Comparison of ENCODE assay signal across 8 cellular contexts in genomic region chr20:35883778-35884540, GRCh38.
DNase-seq lines count a peak whose midpoint lies in the region; ATAC-seq and TF ChIP-seq lines count a peak whose summit lies in the region.

No MANE protein-coding gene starts in this region.

- H3K4me1 ChIP-seq in IMR-90 (ENCODE audit: control insufficient read depth, insufficient read depth, low read length) (peaks cover 15% of the 10 kb centered on the region), SJSA1 (replicated peaks) (peaks cover 33% of the 10 kb centered on the region), gastroesophageal sphincter (peaks cover 0 to 27% (median 3%) of the 10 kb centered on the region in 3 donors), ovary (ENCODE audit: insufficient read depth) (peaks cover 2% of the 10 kb centered on the region)

- no peaks in the 10 kb centered on the region for H4K20me1 ChIP-seq in IMR-90 (ENCODE audit: insufficient read depth, low read length)

- H3K9ac ChIP-seq in IMR-90 (ENCODE audit: low read depth, low read length): peak overlapping the region; percentile 43

- H4K91ac ChIP-seq in IMR-90 (ENCODE audit: insufficient read depth, low read depth, low read length): peak overlapping the region; percentile 88

- H3K18ac ChIP-seq in IMR-90 (ENCODE audit: low read depth, low read length): peak overlapping the region; percentile 68

- intact Hi-C loops in IMR-90 (cut with micrococcal nuclease): loop anchor here (1.0 to 10.0 kb wide), 3 partner anchors 112 to 179 kb away; partner anchors contain the start of genes PHF20 and RBM39
- intact Hi-C loops in activated naive CD4-positive, alpha-beta T cell treated with anti-CD3 and anti-CD28 coated beads for 36 hours (cut with micrococcal nuclease): loop anchor here (1.0 kb wide), 5 partner anchors 145 to 421 kb away; partner anchors contain the start of genes NFS1 and ROMO1
- intact Hi-C loops in ovary (cut with DNase I): loop anchor here in 2 of 4 donors (10.0 kb wide), 3 partner anchors 149 to 419 kb away; no protein-coding TSS in a partner anchor

- peak overlapping the region; percentile 84 for H3K56ac ChIP-seq in IMR-90 (ENCODE audit: extremely low read depth, insufficient read depth, low read length)

- H3K23ac ChIP-seq in IMR-90 (ENCODE audit: low read depth, low read length): peak overlapping the region; percentile 93

- TF ChIP-seq RAD21 in IMR-90 (IDR thresholded peaks at IDR 0.05; ENCODE audit: low read length): peak; percentile 91

- peak overlapping the region; percentile 88 for H3K14ac ChIP-seq in IMR-90 (replicated peaks; ENCODE audit: low read depth, low read length)

- no peaks in the 10 kb centered on the region for H3K27me3 Mint-ChIP-seq in activated naive CD4-positive, alpha-beta T cell treated with anti-CD3 and anti-CD28 coated beads for 36 hours (ENCODE audit: low read depth)

- in situ Hi-C loops in IMR-90 (cut with MboI; ENCODE audit: low sequenced_read_pairs): loop anchor here (10.0 kb wide), 1 partner anchor 139 kb away; the partner anchor contains the start of gene RBM39

- BruUV-seq in IMR-90 (replicated peaks; lab: Mats Ljungman, UMichigan): no TSS peak

- H2BK120ac ChIP-seq in IMR-90 (ENCODE audit: low read depth, low read length): peak overlapping the region; percentile 95

- H3K27me3 ChIP-seq in IMR-90 (ENCODE audit: control insufficient read depth, insufficient read depth, low read length) (no peaks in the 10 kb centered on the region), SJSA1 (replicated peaks) (no peaks in the 10 kb centered on the region), gastroesophageal sphincter (no peaks in the 10 kb centered on the region), ovary (no peaks in the 10 kb centered on the region)

- H3K4me3 ChIP-seq in IMR-90 (ENCODE audit: insufficient read depth, low read depth, low read length) (peak overlapping the region; percentile 4; the same call in 1 of the 2 replicates), SJSA1 (peak overlapping the region; percentile 16), gastroesophageal sphincter (no peak overlapping the region), ovary (no peak overlapping the region)

- H3K9me3 ChIP-seq in IMR-90 (ENCODE audit: control insufficient read depth, insufficient read depth, low read length): no peaks in the 10 kb centered on the region
- no peaks in the 10 kb centered on the region for H3K9me3 ChIP-seq in SJSA1 (replicated peaks)
- H3K9me3 ChIP-seq in gastroesophageal sphincter: no peaks in the 10 kb centered on the region
- H3K9me3 ChIP-seq in ovary: no peaks in the 10 kb centered on the region

- H3K27ac ChIP-seq in IMR-90 (ENCODE audit: insufficient read depth, low read length): peak overlapping the region; percentile 81
- H3K27ac ChIP-seq in SJSA1: peak overlapping the region; percentile 98
- peak overlapping the region; percentile 64 to 87 (median 78) for H3K27ac ChIP-seq in gastroesophageal sphincter
- H3K27ac ChIP-seq in ovary: peak overlapping the region; percentile 14 to 51
- peak overlapping the region; percentile 27 for H3K27ac ChIP-seq in temporal lobe (ENCODE audit: low read depth, low read length)

- peak; percentile 51 for TF ChIP-seq EP300 in gastroesophageal sphincter (IDR thresholded peaks at IDR 0.05)
- peak; percentile 93 for TF ChIP-seq EP300 in ovary (IDR thresholded peaks at IDR 0.05)

- TF ChIP-seq CTCF in IMR-90 (conservative IDR thresholded peaks at IDR 0.05; ENCODE audit: low read depth, low read length): peak; percentile 87
- peak; percentile 61 to 86 (median 80) for TF ChIP-seq CTCF in gastroesophageal sphincter (IDR thresholded peaks at IDR 0.05)
- TF ChIP-seq CTCF in ovary (IDR thresholded peaks at IDR 0.05): peak; percentile 36 to 78 (median 73)

- H2AK9ac ChIP-seq in IMR-90 (replicated peaks; ENCODE audit: low read depth, low read length, poor library complexity): peak overlapping the region; percentile 96

- H3K4me1 Mint-ChIP-seq in activated naive CD4-positive, alpha-beta T cell treated with anti-CD3 and anti-CD28 coated beads for 36 hours (ENCODE audit: low read depth): peaks cover 10% of the 10 kb centered on the region

- POLR2A ChIA-PET in IMR-90 (lab: Charles Lee; ENCODE audit: unreplicated experiment): interaction anchor here (0.5 to 1.1 kb wide), 4 partner anchors 11 to 176 kb away, joined by 3 to 6 read pairs (median 4); partner anchors contain the start of gene RBM39

- TF ChIP-seq POLR2A in IMR-90 (IDR thresholded peaks at IDR 0.05; ENCODE audit: low read depth, low read length) (peak; percentile 76), gastroesophageal sphincter (IDR thresholded peaks at IDR 0.05) (no peak), ovary (IDR thresholded peaks at IDR 0.05) (peak; percentile 11)

- peak overlapping the region; percentile 98 for H2BK5ac ChIP-seq in IMR-90 (ENCODE audit: low read depth, low read length, poor library complexity, severe bottlenecking)

- H3K9me1 ChIP-seq in IMR-90 (ENCODE audit: insufficient read depth, low read length): peaks cover 19% of the 10 kb centered on the region

- peak overlapping the region; percentile 32 to 95 for H4K8ac ChIP-seq in IMR-90 (ENCODE audit: low read depth in 2 of 2, low read length in 2 of 2)

- peak overlapping the region; percentile 55 for H4K5ac ChIP-seq in IMR-90 (ENCODE audit: low read depth, low read length)

- no peaks in the 10 kb centered on the region for H3K36me3 Mint-ChIP-seq in activated naive CD4-positive, alpha-beta T cell treated with anti-CD3 and anti-CD28 coated beads for 36 hours (ENCODE audit: low read depth)

- peak overlapping the region; percentile 84 for H2AFZ ChIP-seq in IMR-90 (replicated peaks; ENCODE audit: low read length, poor library complexity)

- dilution Hi-C loops in IMR-90 (cut with HindIII; ENCODE audit: low sequenced_read_pairs, unreplicated experiment): no loop called here

- DNase-seq in D341Med (ENCODE audit: low spot score) (peak; percentile 87), IMR-90 (peak; percentile 100), SJSA1 (ENCODE audit: low read depth in 1 of 2, low spot score in 2 of 2) (peak; percentile 94 to 96), ovary (peak; percentile 69 to 87 (median 77))
- DNase-seq in activated naive CD4-positive, alpha-beta T cell treated with anti-CD3 and anti-CD28 coated beads for 36 hours: peak; percentile 82

- H3K9me3 Mint-ChIP-seq in activated naive CD4-positive, alpha-beta T cell treated with anti-CD3 and anti-CD28 coated beads for 36 hours: no peaks in the 10 kb centered on the region

- H3K4me2 ChIP-seq in IMR-90 (ENCODE audit: low read depth, low read length): peak overlapping the region; percentile 66

- H3K79me1 ChIP-seq in IMR-90 (ENCODE audit: low read depth in 1 of 2, low read length in 2 of 2): peaks cover 8 to 55% of the 10 kb centered on the region in 2 experiments

- 12% methylated on average over 5 of the region's 10 CpGs; no CpG with 5 or more reads in 1 of the 2 experiments for WGBS in IMR-90 (ENCODE audit: extremely low coverage in 2 of 2, insufficient read length in 1 of 2), 2 experiments
- 35 to 38% methylated on average over 8 to 10 of the region's 10 CpGs for WGBS in gastroesophageal sphincter (ENCODE audit: low coverage in 1 of 2), 2 donors
- 8 to 14% (median 9%) methylated on average over 10 of the region's 10 CpGs for WGBS in ovary, 3 donors

- peak; percentile 93 for ATAC-seq in IMR-90 (ENCODE audit: low read depth)
- ATAC-seq in gastroesophageal sphincter: peak; percentile 94
- ATAC-seq in GM21390 (IDR thresholded peaks at IDR 0.05; ENCODE audit: unreplicated experiment): no peak

- H3K36me3 ChIP-seq in IMR-90 (ENCODE audit: control insufficient read depth, insufficient read depth, low read length) (peaks cover 6% of the 10 kb centered on the region; the same call in 1 of the 2 replicates), SJSA1 (no peaks in the 10 kb centered on the region), gastroesophageal sphincter (no peaks in the 10 kb centered on the region), ovary (no peaks in the 10 kb centered on the region)

- peak overlapping the region; percentile 72 for H2AK5ac ChIP-seq in IMR-90 (ENCODE audit: low read depth, low read length)

- H2BK15ac ChIP-seq in IMR-90 (ENCODE audit: low read depth, low read length): peak overlapping the region; percentile 78

- CTCF ChIA-PET in IMR-90 (lab: Yijun Ruan, JAX): interaction anchor here (0.6 to 1.6 kb wide), 6 partner anchors 10 to 154 kb away, joined by 3 to 6 read pairs (median 3); partner anchors contain the start of gene RBM39
- CTCF ChIA-PET in activated naive CD4-positive, alpha-beta T cell treated with anti-CD3 and anti-CD28 coated beads for 36 hours (lab: Charles Lee): interaction anchor here (0.6 to 2.3 kb wide), 10 partner anchors 9 to 420 kb away, joined by 3 to 8 read pairs (median 3); no protein-coding TSS in a partner anchor

- no peak overlapping the region for H3K4me3 Mint-ChIP-seq in activated naive CD4-positive, alpha-beta T cell treated with anti-CD3 and anti-CD28 coated beads for 36 hours

- no peak overlapping the region for H3K27ac Mint-ChIP-seq in activated naive CD4-positive, alpha-beta T cell treated with anti-CD3 and anti-CD28 coated beads for 36 hours

- peak overlapping the region; percentile 95 for H2BK20ac ChIP-seq in IMR-90 (ENCODE audit: low read depth, low read length)

- H3K4ac ChIP-seq in IMR-90 (ENCODE audit: low read depth, low read length): peak overlapping the region; percentile 92

TF ChIP-seq in IMR-90, 13 proteins besides CTCF, POLR2A, EP300 and RAD21 (continues in another document):
- TF ChIP-seq CHD1 (IDR thresholded peaks at IDR 0.05; ENCODE audit: low read depth, low read length) (peak; percentile 84), RCOR1 (IDR thresholded peaks at IDR 0.05; ENCODE audit: insufficient replicate concordance, low read length) (peak; percentile 80), NFE2L2 (IDR thresholded peaks at IDR 0.05; ENCODE audit: low read depth, low read length) (no peak; the same call in 1 of the 2 replicates), ELK1 (IDR thresholded peaks at IDR 0.05; ENCODE audit: borderline replicate concordance, low read depth, low read length) (peak; percentile 73; the same call in 1 of the 2 replicates), MAZ (IDR thresholded peaks at IDR 0.05; ENCODE audit: borderline replicate concordance, low read depth, low read length) (peak; percentile 78; the same call in 1 of the 2 replicates), MAFK (IDR thresholded peaks at IDR 0.05; ENCODE audit: low read depth, low read length) (peak; percentile 16; the same call in 1 of the 2 replicates)

Comparison
In these comparisons a context has a peak if more than half of its experiments do, and no peak if none do; other contexts are left out.
1. H3K27ac ChIP-seq: peak in every context shown above with its lines; median percentile 98 in SJSA1; 81 in IMR-90; 78 in gastroesophageal sphincter; 32 in ovary; 27 in temporal lobe.
2. H3K4me3 ChIP-seq: peak in IMR-90 (single experiment) and SJSA1 (single experiment); none in gastroesophageal sphincter (0 of 2) and ovary (single experiment).
3. POLR2A ChIP-seq: peak in IMR-90 (single experiment) and ovary (single experiment); none in gastroesophageal sphincter (0 of 2).
4. Peak in every context shown above with its lines, with median percentiles within 50 percentile points of each other: DNase-seq and CTCF ChIP-seq.